Comparison of ENCODE assay signal across 1 cellular context in the genomic region with DNA sequence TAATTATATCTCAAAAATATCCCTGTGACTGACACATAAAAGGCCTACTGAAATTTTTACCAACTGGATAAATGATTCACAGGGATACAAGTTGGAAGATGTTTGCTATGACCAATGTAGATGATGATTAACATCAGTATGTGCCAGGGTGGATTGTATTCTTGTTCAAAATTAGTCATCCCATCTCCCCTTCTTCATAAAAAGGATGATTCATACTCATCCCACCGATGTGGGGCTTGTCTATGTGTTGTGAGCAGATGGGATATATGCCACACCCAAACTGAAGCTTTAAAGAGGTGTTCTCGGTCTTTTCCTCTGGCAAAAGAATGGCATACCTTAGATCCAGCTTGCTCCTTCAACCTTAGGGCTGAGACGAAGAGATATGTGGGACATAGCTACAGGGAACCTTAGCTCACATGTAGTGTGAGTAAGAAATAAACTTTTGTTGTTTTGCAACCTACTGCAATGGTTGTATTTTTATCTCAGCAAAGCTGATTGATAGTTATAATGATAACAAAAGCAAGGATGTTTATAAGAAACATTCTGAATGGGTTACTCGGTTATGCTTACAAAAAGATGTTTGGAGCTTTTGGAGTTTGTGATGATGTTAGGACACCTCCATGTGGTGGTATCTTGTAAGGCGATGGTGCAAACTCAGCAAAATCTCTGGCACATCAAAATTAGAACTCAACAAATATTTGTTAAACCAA.
TF ChIP-seq lines count a peak whose summit lies in the region.

No MANE protein-coding gene starts in this region.

TF ChIP-seq in SK-N-SH, 30 proteins besides CTCF, POLR2A, EP300 and RAD21 (continued from another document):
- TF ChIP-seq, protein P1, sequence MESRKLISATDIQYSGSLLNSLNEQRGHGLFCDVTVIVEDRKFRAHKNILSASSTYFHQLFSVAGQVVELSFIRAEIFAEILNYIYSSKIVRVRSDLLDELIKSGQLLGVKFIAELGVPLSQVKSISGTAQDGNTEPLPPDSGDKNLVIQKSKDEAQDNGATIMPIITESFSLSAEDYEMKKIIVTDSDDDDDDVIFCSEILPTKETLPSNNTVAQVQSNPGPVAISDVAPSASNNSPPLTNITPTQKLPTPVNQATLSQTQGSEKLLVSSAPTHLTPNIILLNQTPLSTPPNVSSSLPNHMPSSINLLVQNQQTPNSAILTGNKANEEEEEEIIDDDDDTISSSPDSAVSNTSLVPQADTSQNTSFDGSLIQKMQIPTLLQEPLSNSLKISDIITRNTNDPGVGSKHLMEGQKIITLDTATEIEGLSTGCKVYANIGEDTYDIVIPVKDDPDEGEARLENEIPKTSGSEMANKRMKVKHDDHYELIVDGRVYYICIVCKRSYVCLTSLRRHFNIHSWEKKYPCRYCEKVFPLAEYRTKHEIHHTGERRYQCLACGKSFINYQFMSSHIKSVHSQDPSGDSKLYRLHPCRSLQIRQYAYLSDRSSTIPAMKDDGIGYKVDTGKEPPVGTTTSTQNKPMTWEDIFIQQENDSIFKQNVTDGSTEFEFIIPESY (IDR thresholded peaks at IDR 0.05; ENCODE audit: borderline replicate concordance, low read depth), result no peak
- TF ChIP-seq, protein P2, sequence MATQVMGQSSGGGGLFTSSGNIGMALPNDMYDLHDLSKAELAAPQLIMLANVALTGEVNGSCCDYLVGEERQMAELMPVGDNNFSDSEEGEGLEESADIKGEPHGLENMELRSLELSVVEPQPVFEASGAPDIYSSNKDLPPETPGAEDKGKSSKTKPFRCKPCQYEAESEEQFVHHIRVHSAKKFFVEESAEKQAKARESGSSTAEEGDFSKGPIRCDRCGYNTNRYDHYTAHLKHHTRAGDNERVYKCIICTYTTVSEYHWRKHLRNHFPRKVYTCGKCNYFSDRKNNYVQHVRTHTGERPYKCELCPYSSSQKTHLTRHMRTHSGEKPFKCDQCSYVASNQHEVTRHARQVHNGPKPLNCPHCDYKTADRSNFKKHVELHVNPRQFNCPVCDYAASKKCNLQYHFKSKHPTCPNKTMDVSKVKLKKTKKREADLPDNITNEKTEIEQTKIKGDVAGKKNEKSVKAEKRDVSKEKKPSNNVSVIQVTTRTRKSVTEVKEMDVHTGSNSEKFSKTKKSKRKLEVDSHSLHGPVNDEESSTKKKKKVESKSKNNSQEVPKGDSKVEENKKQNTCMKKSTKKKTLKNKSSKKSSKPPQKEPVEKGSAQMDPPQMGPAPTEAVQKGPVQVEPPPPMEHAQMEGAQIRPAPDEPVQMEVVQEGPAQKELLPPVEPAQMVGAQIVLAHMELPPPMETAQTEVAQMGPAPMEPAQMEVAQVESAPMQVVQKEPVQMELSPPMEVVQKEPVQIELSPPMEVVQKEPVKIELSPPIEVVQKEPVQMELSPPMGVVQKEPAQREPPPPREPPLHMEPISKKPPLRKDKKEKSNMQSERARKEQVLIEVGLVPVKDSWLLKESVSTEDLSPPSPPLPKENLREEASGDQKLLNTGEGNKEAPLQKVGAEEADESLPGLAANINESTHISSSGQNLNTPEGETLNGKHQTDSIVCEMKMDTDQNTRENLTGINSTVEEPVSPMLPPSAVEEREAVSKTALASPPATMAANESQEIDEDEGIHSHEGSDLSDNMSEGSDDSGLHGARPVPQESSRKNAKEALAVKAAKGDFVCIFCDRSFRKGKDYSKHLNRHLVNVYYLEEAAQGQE (IDR thresholded peaks at IDR 0.05; ENCODE audit: low read depth, low read length), result no peak
- peak; percentile 41; the same call in 1 of the 2 replicates for TF ChIP-seq TCF12 (IDR thresholded peaks at IDR 0.05)
